In genomic region chr19:14476663-14477401, GRCh38 we compare ENCODE assay signal across 8 cellular contexts. TPM values are rescaled to one million over a fixed set of nuclear protein-coding genes. Genes with fewer than 3 reads are reported as not detected.
DNase-seq lines count a peak whose midpoint lies in the region; ATAC-seq, FAIRE-seq and TF ChIP-seq lines count a peak whose summit lies in the region.
"Had no signal": no experiment of that assay in that cellular context is flagged by ENCODE, and none has a peak within 500 bp of the region (broad histone marks: within the 10 kb centered on the region; RNA-seq: fewer than 3 reads in every experiment).

No MANE protein-coding gene starts in this region.

- no peak for TF ChIP-seq POLR2A in GM18505 (IDR thresholded peaks at IDR 0.05; ENCODE audit: borderline replicate concordance, extremely low read depth, insufficient read depth, insufficient read length)

- no peak overlapping the region for H3K9ac ChIP-seq in astrocyte (ENCODE audit: low read length)

- no peak overlapping the region for H3K4me2 ChIP-seq in astrocyte (ENCODE audit: low read length)

- peaks cover 60% of the 10 kb centered on the region for H4K20me1 ChIP-seq in astrocyte (ENCODE audit: insufficient read depth, low read length)

- H3K4me1 ChIP-seq in astrocyte (ENCODE audit: insufficient read depth, low read length): peaks cover 17% of the 10 kb centered on the region
- H3K4me1 ChIP-seq in left lung: peaks cover 34 to 60% of the 10 kb centered on the region in 2 donors

- H3K27me3 ChIP-seq in astrocyte (ENCODE audit: insufficient read depth, low read length): peaks cover 11% of the 10 kb centered on the region
- peaks cover 3 to 39% of the 10 kb centered on the region in 2 donors for H3K27me3 ChIP-seq in left lung

- H3K79me2 ChIP-seq in astrocyte (ENCODE audit: insufficient read depth, low read length): no peaks in the 10 kb centered on the region

- TF ChIP-seq CTCF in astrocyte (IDR thresholded peaks at IDR 0.05; ENCODE audit: insufficient read depth, low read depth, low read length): no peak
- no peak for TF ChIP-seq CTCF in left lung (IDR thresholded peaks at IDR 0.05)

- H2AFZ ChIP-seq in astrocyte (ENCODE audit: low read depth, low read length): no peak overlapping the region

- H3K9me3 Mint-ChIP-seq in astrocyte (ENCODE audit: unreplicated experiment): no peaks in the 10 kb centered on the region
- H3K9me3 Mint-ChIP-seq: IgD-negative memory B cell had no signal

- ATAC-seq in left lung: peak; percentile 18
- ATAC-seq in GM21360 (IDR thresholded peaks at IDR 0.05; ENCODE audit: unreplicated experiment): no peak
- no peak for ATAC-seq in GM18505 (IDR thresholded peaks at IDR 0.05; ENCODE audit: unreplicated experiment)
- no peak for ATAC-seq in GM18511 (IDR thresholded peaks at IDR 0.05; ENCODE audit: unreplicated experiment)

- intact Hi-C loops in left lung (cut with DNase I): no loop called here

- peaks cover 10% of the 10 kb centered on the region for H3K4me1 Mint-ChIP-seq in astrocyte (ENCODE audit: low read depth, unreplicated experiment)

- H3K36me3 ChIP-seq in astrocyte (ENCODE audit: insufficient read depth, low read length): peaks cover 5% of the 10 kb centered on the region
- peaks cover 0 to 36% of the 10 kb centered on the region in 2 donors for H3K36me3 ChIP-seq in left lung

- H3K9me3 ChIP-seq in astrocyte (ENCODE audit: insufficient read depth, low read depth, low read length) (no peaks in the 10 kb centered on the region), left lung (no peaks in the 10 kb centered on the region)

- H3K27ac ChIP-seq in astrocyte (ENCODE audit: low read depth, low read length) (no peak overlapping the region), left lung (peak overlapping the region in 1 of 2 donors; percentile 26)

- FAIRE-seq in astrocyte (lab: Jason Lieb, UNC): no peak

- peaks cover 4% of the 10 kb centered on the region for H3K36me3 Mint-ChIP-seq in astrocyte (ENCODE audit: low read depth, unreplicated experiment)

- DNase-seq in ELF-1 (ENCODE audit: low read depth, low spot score): peak; percentile 15
- peak; percentile 87 for DNase-seq in M059J (ENCODE audit: low read depth)
- peak; percentile 68 for DNase-seq in astrocyte (ENCODE audit: low read depth)
- peak in 1 of 2 donors; percentile 71 for DNase-seq in left lung

- no peaks in the 10 kb centered on the region for H3K27me3 Mint-ChIP-seq in astrocyte (ENCODE audit: low read depth, unreplicated experiment)

- peak overlapping the region; percentile 61 for H3K4me3 Mint-ChIP-seq in astrocyte (ENCODE audit: unreplicated experiment)

- peak overlapping the region; percentile 68 for H3K27ac Mint-ChIP-seq in astrocyte (ENCODE audit: unreplicated experiment)

- H3K4me3 ChIP-seq in astrocyte (ENCODE audit: insufficient read depth, low read depth, low read length) (no peak overlapping the region), left lung (no peak overlapping the region)

RNA-seq across cellular contexts. Expression of gene PTGER1, which starts 1.7 kb away (rescaled TPM):
- 0.12 TPM in 1 of 2 replicates, not detected in the other for total RNA-seq in M059J (2014; rRNA removed; shearing (Covaris generic))
- 0.41 and 0.91 TPM in 2 replicates for total RNA-seq in astrocyte
- total RNA-seq in left lung: 1 to 10 TPM in 1 of 2 donors, under 1 TPM in 1; 0.76 to 3.6 TPM

RNA-seq across cellular contexts. Expression of gene GIPC1, which starts 19.1 kb away (rescaled TPM):
- 43.5 and 114 TPM in 2 replicates for total RNA-seq in M059J (2014; rRNA removed; shearing (Covaris generic))
- 145 and 169 TPM in 2 replicates for total RNA-seq in astrocyte
- 100 to 1,000 TPM; 120 to 154 TPM for total RNA-seq in left lung

RNA-seq across cellular contexts. Expression of gene DNAJB1, which starts 41.4 kb away (rescaled TPM):
- 114 and 138 TPM in 2 replicates for total RNA-seq in M059J (2014; rRNA removed; shearing (Covaris generic))
- 100 and 105 TPM in 2 replicates for total RNA-seq in astrocyte
- 100 to 1,000 TPM; 107 to 110 TPM for total RNA-seq in left lung

RNA-seq across cellular contexts. Expression of gene PKN1, which starts 43.7 kb away (rescaled TPM):
- total RNA-seq in M059J (2014; rRNA removed; shearing (Covaris generic)): 28.2 and 51.6 TPM in 2 replicates
- total RNA-seq in astrocyte: 59.2 and 68.3 TPM in 2 replicates
- total RNA-seq in left lung: 100 to 1,000 TPM; 125 to 190 TPM

RNA-seq across cellular contexts. Expression of gene TECR, which starts 52.6 kb away (rescaled TPM):
- total RNA-seq in M059J (2014; rRNA removed; shearing (Covaris generic)): 126 and 160 TPM in 2 replicates
- 106 and 110 TPM in 2 replicates for total RNA-seq in astrocyte
- total RNA-seq in left lung: 100 to 1,000 TPM; 119 to 122 TPM
